ENCODE assay signal across 8 cellular contexts in genomic region chr16:46883690-46884512, GRCh38. TPM values are rescaled to one million over a fixed set of nuclear protein-coding genes. Genes with fewer than 3 reads are reported as not detected.
DNase-seq lines count a peak whose midpoint lies in the region; ATAC-seq and TF ChIP-seq lines count a peak whose summit lies in the region.

Gene GPT2, plus strand, starts transcription at chr16:46884362. Its CDS starts 354 bp downstream, at chr16:46884716.

- H3K4me1 ChIP-seq in endodermal cell (ENCODE audit: control insufficient read depth, insufficient read depth, low read length) = peaks cover 20% of the 10 kb centered on the region

- peak within 1 kb of the TSS; percentile 95 for H3K27ac Mint-ChIP-seq in endodermal cell

- H3K27ac ChIP-seq in endodermal cell (ENCODE audit: low read depth, low read length) = peak within 1 kb of the TSS; percentile 80

- H3K9me3 Mint-ChIP-seq in endodermal cell = no peaks in the 10 kb centered on the region

- H3K4me3 Mint-ChIP-seq in endodermal cell = peak within 1 kb of the TSS; percentile 82

- H3K4me3 ChIP-seq in endodermal cell (ENCODE audit: low read length) = peak within 1 kb of the TSS; percentile 91

- peaks cover 46% of the 10 kb centered on the region for H3K4me1 Mint-ChIP-seq in endodermal cell

- H3K27me3 ChIP-seq in endodermal cell (ENCODE audit: control insufficient read depth, insufficient read depth, low read length, poor library complexity, severe bottlenecking) = no peaks in the 10 kb centered on the region

- H3K36me3 Mint-ChIP-seq in endodermal cell (ENCODE audit: low read depth) = peaks cover 5% of the 10 kb centered on the region

- H3K36me3 ChIP-seq in endodermal cell (ENCODE audit: control insufficient read depth, insufficient read depth, low read length) = peaks cover 11% of the 10 kb centered on the region

- WGBS in endodermal cell (ENCODE audit: insufficient coverage in 1 of 2, insufficient read length in 1 of 2), 2 experiments = 2 to 4% methylated on average over 32 to 75 of the region's 75 CpGs

- DNase-seq in Caki2 (ENCODE audit: low read depth) = peak; percentile 92
- peak; percentile 98 for DNase-seq in HT-29 (ENCODE audit: low spot score)
- DNase-seq in NOMO-1 treated with dmso at 0.1 percent for 144 hours (lab: John Stamatoyannopoulos, UW; ENCODE audit: unreplicated experiment) = peak; percentile 90
- peak; percentile 47 for DNase-seq in activated CD8-positive, alpha-beta memory T cell treated with anti-CD3 and anti-CD28 coated beads, Interleukin-2, amount 50 U/mL, for 24 hours (ENCODE audit: extremely low read depth)
- DNase-seq in endodermal cell = peak; percentile 99
- peak; percentile 99 for DNase-seq in mesenteric fat pad (ENCODE audit: low spot score)
- DNase-seq in stimulated activated CD8-positive, alpha-beta memory T cell treated with anti-CD3 and anti-CD28 coated beads, Interleukin-15, amount 100 ng/mL, for 1 hour (ENCODE audit: low read depth) = peak; percentile 20

- peak within 1 kb of the TSS; percentile 68 for H3K9ac ChIP-seq in endodermal cell (ENCODE audit: extremely low read depth, low read length, poor library complexity, severe bottlenecking)

- ATAC-seq in GM21360 (IDR thresholded peaks at IDR 0.05; ENCODE audit: unreplicated experiment) = peak; percentile 96

- in situ Hi-C loops in Caki2 (cut with HindIII; ENCODE audit: low pct_unique_long_range_greater_than_20kb, low sequenced_read_pairs) = no loop called here

- no peak for TF ChIP-seq CTCF in endodermal cell (conservative IDR thresholded peaks at IDR 0.05)

- H3K9me3 ChIP-seq in endodermal cell (ENCODE audit: control insufficient read depth, low read length) = no peaks in the 10 kb centered on the region

- H3K27me3 Mint-ChIP-seq in endodermal cell (ENCODE audit: insufficient read depth) = no peaks in the 10 kb centered on the region

RNA-seq across cellular contexts. Expression of gene GPT2, which starts in this region (rescaled TPM):
- 19.8 and 28.5 TPM in 2 replicates for total RNA-seq in Caki2 (2014; rRNA removed; shearing (Covaris generic); ENCODE audit: low replicate concordance)
- total RNA-seq in HT-29 (2014; rRNA removed; shearing (Covaris generic)) = 77.0 and 89.0 TPM in 2 replicates
- total RNA-seq in endodermal cell (10 to 100 TPM; 44.1 to 65.5 TPM), mesenteric fat pad (53.5 TPM)
- polyA plus RNA-seq in endodermal cell (2013, experiment 1 of 2) = 38.0 TPM
- polyA plus RNA-seq in endodermal cell (2013, experiment 2 of 2) = 30.3 TPM

Comparison
In these comparisons a context has a peak if more than half of its experiments do, and no peak if none do; other contexts are left out.
1. Peak in every context shown above with its lines: DNase-seq, ATAC-seq, H3K4me3 ChIP-seq and H3K27ac ChIP-seq.
2. DNase-seq: peak in every context shown above with its lines; median percentile 99 in endodermal cell; 99 in mesenteric fat pad; 98 in HT-29; 92 in Caki2; 90 in NOMO-1 treated with dmso at 0.1 percent for 144 hours; 47 in activated CD8-positive, alpha-beta memory T cell treated with anti-CD3 and anti-CD28 coated beads, Interleukin-2, amount 50 U/mL, for 24 hours; 20 in stimulated activated CD8-positive, alpha-beta memory T cell treated with anti-CD3 and anti-CD28 coated beads, Interleukin-15, amount 100 ng/mL, for 1 hour.